ENCODE assay signal across 14 cellular contexts in genomic region chr3:188510366-188510765, GRCh38.
A peak's percentile ranks its signal among the peaks of the same experiment; 100 is the strongest.
DNase-seq lines count a peak whose midpoint lies in the region; FAIRE-seq and TF ChIP-seq lines count a peak whose summit lies in the region.
"Had no signal": no experiment of that assay in that cellular context is flagged by ENCODE, and none has a peak within 500 bp of the region (broad histone marks: within the 10 kb centered on the region; RNA-seq: fewer than 3 reads in every experiment).

No MANE protein-coding gene starts in this region.

- H3K36me3 ChIP-seq in ACC112 (ENCODE audit: insufficient read depth, low read length) (no peaks in the 10 kb centered on the region), H1 (ENCODE audit: control insufficient read depth in 2 of 4, insufficient read depth in 4 of 4, low read length in 3 of 4) (no peaks in the 10 kb centered on the region), left ventricle myocardium inferior (no peaks in the 10 kb centered on the region)
- H3K36me3 ChIP-seq: upper lobe of left lung had no signal

- peak overlapping the region; percentile 44 for H3K4ac ChIP-seq in H1 (replicated peaks; ENCODE audit: insufficient read length, low read depth, low read length)

- no peak overlapping the region for H3K18ac ChIP-seq in H1 (ENCODE audit: extremely low read depth, low read length)

- no peak overlapping the region for H3K9ac ChIP-seq in H1 (replicated peaks in 1 of 4; ENCODE audit: extremely low read depth in 1 of 4, low read depth in 3 of 4, low read length in 3 of 4)

- no peak overlapping the region for H2BK15ac ChIP-seq in H1 (ENCODE audit: low read length)

- no peak for TF ChIP-seq CTCF in H1 (IDR thresholded peaks at IDR 0.05; ENCODE audit: control extremely low read depth in 1 of 3, insufficient read depth in 1 of 3, low read depth in 1 of 3, low read length in 3 of 3)
- no peak for TF ChIP-seq CTCF in left ventricle myocardium inferior (IDR thresholded peaks at IDR 0.05; ENCODE audit: borderline replicate concordance)

- no peak overlapping the region for H2BK20ac ChIP-seq in H1 (ENCODE audit: low read length)

- no peaks in the 10 kb centered on the region for H3K23me2 ChIP-seq in H1 (ENCODE audit: low read depth, low read length)

- H3K4me2 ChIP-seq in H1 (ENCODE audit: insufficient read depth in 1 of 2, low read depth in 2 of 2, low read length in 2 of 2) = no peak overlapping the region
- H3K4me2 ChIP-seq: A549 had no signal

- 88% methylated on average over 3 of the region's 3 CpGs; no CpG with 5 or more reads in 1 of the 2 experiments for WGBS in H1 (ENCODE audit: extremely low coverage in 1 of 2, insufficient coverage in 1 of 2, insufficient read length in 1 of 2, insufficient replicate concordance in 2 of 2, low coverage in 1 of 2, low lambda C conversion rate in 2 of 2, missing lambda C conversion rate in 1 of 2), 2 experiments

- peak overlapping the region; percentile 60 for H3K27ac ChIP-seq in ACC112 (ENCODE audit: low read depth, low read length)
- no peak overlapping the region for H3K27ac ChIP-seq in H1 (ENCODE audit: low read depth, low read length)
- no peak overlapping the region for H3K27ac ChIP-seq in left ventricle myocardium inferior (replicated peaks)
- H3K27ac ChIP-seq: A549, upper lobe of left lung had no signal

- DNase-seq in NCI-H2029 treated with DMSO at 0.1 percent for 48 hours (lab: John Stamatoyannopoulos, UW) = peak; percentile 62
- DNase-seq in H1 (ENCODE audit: low read depth in 1 of 2, low spot score in 2 of 2) = no peak
- peak; percentile 91 for DNase-seq in non-pigmented ciliary epithelial cell (ENCODE audit: low read depth)
- DNase-seq in KG1 (lab: John Stamatoyannopoulos, UW) = no peak
- no peak for DNase-seq in HuH-7.5 (ENCODE audit: low spot score)
- DNase-seq in NCI-H2227 treated with DMSO at 0.1 percent for 48 hours (lab: John Stamatoyannopoulos, UW) = no peak
- DNase-seq in left ventricle myocardium inferior = no peak
- DNase-seq: activated B cell treated with CpG ODN at 0.5 μM for 24 hours; activated naive CD8-positive, alpha-beta T cell treated with anti-CD3 and anti-CD28 coated beads, Interleukin-2, amount 50 U/mL, for 24 hours; DMS 273 treated with DMSO at 0.1 percent for 48 hours; left cardiac atrium; upper lobe of left lung had no signal

- H4K91ac ChIP-seq in H1 (replicated peaks; ENCODE audit: insufficient read length, low read length) = no peak overlapping the region

- H4K20me1 ChIP-seq in H1 (replicated peaks in 1 of 2; ENCODE audit: control insufficient read depth in 1 of 2, insufficient read depth in 2 of 2, low read length in 2 of 2) = no peaks in the 10 kb centered on the region

- no peak overlapping the region for H2AK5ac ChIP-seq in H1 (ENCODE audit: low read depth, low read length)

- H3K4me3 ChIP-seq in ACC112 (ENCODE audit: low read depth, low read length) (no peak overlapping the region), H1 (ENCODE audit: extremely low read depth in 1 of 4, insufficient read depth in 2 of 4, low read depth in 3 of 4, low read length in 4 of 4) (no peak overlapping the region), left ventricle myocardium inferior (no peak overlapping the region)
- H3K4me3 ChIP-seq: A549, upper lobe of left lung had no signal

- H3K79me2 ChIP-seq in ACC112 (ENCODE audit: control insufficient read depth, insufficient read depth, low read length, unreplicated experiment) = peaks cover 20% of the 10 kb centered on the region
- no peaks in the 10 kb centered on the region for H3K79me2 ChIP-seq in H1 (ENCODE audit: control insufficient read depth in 1 of 2, insufficient read depth in 2 of 2, low read length in 2 of 2)

- no peak for FAIRE-seq in H1 (lab: Jason Lieb, UNC)
- FAIRE-seq: A549 had no signal

- no peak for TF ChIP-seq RAD21 in H1 (IDR thresholded peaks at IDR 0.05 in 1 of 2, conservative IDR thresholded peaks at IDR 0.05 in 1 of 2; ENCODE audit: low read depth in 2 of 2, low read length in 2 of 2)

- TF ChIP-seq EP300 in H1 (IDR thresholded peaks at IDR 0.05; ENCODE audit: borderline replicate concordance in 1 of 2, low read depth in 2 of 2, low read length in 2 of 2) = no peak

- no peak for TF ChIP-seq POLR2A in H1 (IDR thresholded peaks at IDR 0.05; ENCODE audit: control extremely low read depth in 1 of 2, low read depth in 2 of 2, low read length in 2 of 2)

- H4K8ac ChIP-seq in H1 (ENCODE audit: extremely low read depth, insufficient read depth, low read length) = no peak overlapping the region

- H3K23ac ChIP-seq in H1 (ENCODE audit: insufficient read length) = no peak overlapping the region

- no peak overlapping the region for H3K14ac ChIP-seq in H1 (ENCODE audit: insufficient read length)

- H2AFZ ChIP-seq in ACC112 (ENCODE audit: low read length, unreplicated experiment) (no peak overlapping the region), H1 (ENCODE audit: low read length) (no peak overlapping the region)

- CTCF ChIA-PET in H1 (lab: Charles Lee; ENCODE audit: partially characterized antibody) = no interaction called here

- intact Hi-C loops in left ventricle myocardium inferior (cut with micrococcal nuclease) = no loop called here

- no peaks in the 10 kb centered on the region for H3K27me3 ChIP-seq in ACC112 (ENCODE audit: insufficient read depth, low read length)
- no peaks in the 10 kb centered on the region for H3K27me3 ChIP-seq in H1 (replicated peaks in 1 of 4; ENCODE audit: control insufficient read depth in 3 of 4, extremely low read depth in 1 of 4, insufficient read depth in 3 of 4, low read length in 3 of 4)
- no peaks in the 10 kb centered on the region for H3K27me3 ChIP-seq in left ventricle myocardium inferior (ENCODE audit: low read depth)
- H3K27me3 ChIP-seq: upper lobe of left lung had no signal

- H4K5ac ChIP-seq in H1 (ENCODE audit: insufficient read length, low read depth, low read length) = no peak overlapping the region

- no peak overlapping the region for H2BK120ac ChIP-seq in H1 (replicated peaks; ENCODE audit: low read depth, low read length)

- no peak overlapping the region for H2BK12ac ChIP-seq in H1 (ENCODE audit: low read depth, low read length)

- H2BK5ac ChIP-seq in H1 (ENCODE audit: low read depth, low read length) = no peak overlapping the region

- H3K9me3 ChIP-seq in H1 (ENCODE audit: insufficient read depth in 2 of 2, low read depth in 1 of 2, low read length in 1 of 2) (no peaks in the 10 kb centered on the region), left ventricle myocardium inferior (replicated peaks) (no peaks in the 10 kb centered on the region)
- H3K9me3 ChIP-seq: A549, upper lobe of left lung had no signal

- no peaks in the 10 kb centered on the region for H3K79me1 ChIP-seq in H1 (ENCODE audit: low read depth, low read length)

- POLR2A ChIA-PET in H1 (lab: Charles Lee; ENCODE audit: partially characterized antibody) = no interaction called here

- H3K4me1 ChIP-seq in ACC112 (ENCODE audit: control insufficient read depth, insufficient read depth, low read length, unreplicated experiment) = peaks cover 25% of the 10 kb centered on the region
- H3K4me1 ChIP-seq in H1 (replicated peaks in 1 of 4; ENCODE audit: control insufficient read depth in 3 of 4, insufficient read depth in 4 of 4, low read length in 3 of 4) = peaks cover 0 to 4% (median under 1%) of the 10 kb centered on the region in 4 experiments; a peak in 1 of 7 replicates
- H3K4me1 ChIP-seq in left ventricle myocardium inferior = peaks cover 46% of the 10 kb centered on the region

- H3K56ac ChIP-seq in H1 (replicated peaks; ENCODE audit: insufficient read length, low read depth, low read length) = no peak overlapping the region

TF ChIP-seq in H1, 55 proteins besides CTCF, POLR2A, EP300 and RAD21:
- TF ChIP-seq NRF1 (IDR thresholded peaks at IDR 0.05; ENCODE audit: low read depth, low read length) = no peak
- TF ChIP-seq NANOG (IDR thresholded peaks at IDR 0.05; ENCODE audit: insufficient read depth, low read depth, low read length, poor library complexity, severe bottlenecking) = no peak
- TF ChIP-seq BCL11A (IDR thresholded peaks at IDR 0.05; ENCODE audit: low read depth in 2 of 2, low read length in 2 of 2) = no peak
- no peak for TF ChIP-seq SP2 (IDR thresholded peaks at IDR 0.05; ENCODE audit: low read length)
- TF ChIP-seq KDM1A (IDR thresholded peaks at IDR 0.05; ENCODE audit: borderline replicate concordance, low read length) = no peak
- no peak for TF ChIP-seq EGR1 (IDR thresholded peaks at IDR 0.05; ENCODE audit: borderline replicate concordance, low read depth, low read length)
- no peak for TF ChIP-seq MAX (IDR thresholded peaks at IDR 0.05)
- no peak for TF ChIP-seq CREB1 (IDR thresholded peaks at IDR 0.05)
- TF ChIP-seq FOSL1 (IDR thresholded peaks at IDR 0.05; ENCODE audit: insufficient read depth, low read depth, low read length) = no peak
- no peak for TF ChIP-seq KDM5A (IDR thresholded peaks at IDR 0.05; ENCODE audit: low read length)
- TF ChIP-seq ATF3 (IDR thresholded peaks at IDR 0.05; ENCODE audit: insufficient read depth, low read depth, low read length) = no peak
- TF ChIP-seq E2F6 (IDR thresholded peaks at IDR 0.05) = no peak

Comparison
In these comparisons a context has a peak if more than half of its experiments do, and no peak if none do; other contexts are left out.
1. DNase-seq: peak in NCI-H2029 treated with DMSO at 0.1 percent for 48 hours (single experiment) and non-pigmented ciliary epithelial cell (single experiment); none in H1 (0 of 2), KG1 (single experiment), HuH-7.5 (single experiment), NCI-H2227 treated with DMSO at 0.1 percent for 48 hours (single experiment) and left ventricle myocardium inferior (single experiment).